16 cellular contexts compared by ENCODE assay signal in genomic region chr10:15347205-15347604, GRCh38. TPM values are rescaled to one million over a fixed set of nuclear protein-coding genes. Genes with fewer than 3 reads are reported as not detected.
A peak's percentile ranks its signal among the peaks of the same experiment; 100 is the strongest.
DNase-seq lines count a peak whose midpoint lies in the region; ATAC-seq, FAIRE-seq and TF ChIP-seq lines count a peak whose summit lies in the region.
"Had no signal": no experiment of that assay in that cellular context is flagged by ENCODE, and none has a peak within 500 bp of the region (broad histone marks: within the 10 kb centered on the region; RNA-seq: fewer than 3 reads in every experiment).

No MANE protein-coding gene starts in this region.

- WGBS in small intestine, 3 donors: 27 to 63% (median 41%) methylated on average over 9 of the region's 9 CpGs

- H3K9me3 ChIP-seq in small intestine (ENCODE audit: control insufficient read depth, low read depth) (no peaks in the 10 kb centered on the region), lower lobe of right lung (no peaks in the 10 kb centered on the region)
- H3K9me3 ChIP-seq: A549, BE2C had no signal

- DNase-seq in left colon (no peak), small intestine (peak; percentile 68), lower lobe of right lung (no peak)
- DNase-seq: BE2C; CD4-positive, alpha-beta memory T cell; DMS79; HCEC 1CT had no signal

- ATAC-seq in left colon: peak; percentile 24
- no peak for ATAC-seq in lower lobe of right lung
- ATAC-seq in GM21619 (IDR thresholded peaks at IDR 0.05; ENCODE audit: unreplicated experiment): no peak
- ATAC-seq in GM21786 (IDR thresholded peaks at IDR 0.05; ENCODE audit: unreplicated experiment): no peak
- ATAC-seq: A549 had no signal

- H3K4me3 ChIP-seq in small intestine (ENCODE audit: low read depth in 1 of 2, low read length in 2 of 2) (no peak overlapping the region), lower lobe of right lung (no peak overlapping the region)
- H3K4me3 ChIP-seq: A549 had no signal

- H3K27me3 ChIP-seq in small intestine (ENCODE audit: control insufficient read depth in 2 of 2, insufficient read depth in 2 of 2, low read length in 2 of 2): no peaks in the 10 kb centered on the region
- no peaks in the 10 kb centered on the region for H3K27me3 ChIP-seq in lower lobe of right lung (ENCODE audit: low read depth)
- H3K27me3 ChIP-seq: BE2C had no signal

- H3K4me1 ChIP-seq in small intestine (ENCODE audit: control insufficient read depth in 2 of 2, insufficient read depth in 1 of 2, low read depth in 1 of 2, low read length in 1 of 2): peaks cover 4 to 11% of the 10 kb centered on the region in 2 donors
- peaks cover 11% of the 10 kb centered on the region for H3K4me1 ChIP-seq in lower lobe of right lung
- H3K4me1 ChIP-seq: BE2C had no signal

- H3K27ac ChIP-seq in cingulate gyrus (ENCODE audit: low read depth, low read length) (peak overlapping the region; percentile 33), small intestine (ENCODE audit: low read depth in 1 of 2, low read length in 1 of 2) (no peak overlapping the region), lower lobe of right lung (no peak overlapping the region)
- H3K27ac ChIP-seq: A549, C4-2B, HL-60 had no signal

- intact Hi-C loops in left colon (cut with DNase I, micrococcal nuclease) (no loop called here), lower lobe of right lung (cut with DNase I) (no loop called here)

- FAIRE-seq in small intestine (lab: Jason Lieb, UNC): no peak
- FAIRE-seq: A549, G401.6, GM12891, H1 had no signal

- no peaks in the 10 kb centered on the region for H3K36me3 ChIP-seq in small intestine (ENCODE audit: control insufficient read depth in 2 of 2, insufficient read depth in 2 of 2, low read length in 2 of 2)
- no peaks in the 10 kb centered on the region for H3K36me3 ChIP-seq in lower lobe of right lung
- H3K36me3 ChIP-seq: BE2C had no signal

- TF ChIP-seq CTCF in lower lobe of right lung (IDR thresholded peaks at IDR 0.05): no peak

RNA-seq across cellular contexts. Expression of gene FAM171A1, which starts 23.9 kb away (rescaled TPM):
- 10 to 100 TPM; 53.5 to 60.5 TPM for total RNA-seq in left colon
- polyA plus RNA-seq in small intestine: 10 to 100 TPM in 1 of 3 donors, 1 to 10 TPM in 2; 9.2 to 28.4 (median 9.5) TPM
- total RNA-seq in lower lobe of right lung: 14.0 TPM
